In genomic region chr2:26423750-26424149, GRCh38 we compare ENCODE assay signal across 35 cellular contexts. TPM values are rescaled to one million over a fixed set of nuclear protein-coding genes. Genes with fewer than 3 reads are reported as not detected.
"Had no signal": no experiment of that assay in that cellular context is flagged by ENCODE, and none has a peak within 500 bp of the region (broad histone marks: within the 10 kb centered on the region; RNA-seq: fewer than 3 reads in every experiment).

No MANE protein-coding gene starts in this region.

- H3K36me3 Mint-ChIP-seq: activated naive CD4-positive, alpha-beta T cell treated with anti-CD3 and anti-CD28 coated beads, Interleukin-2, amount 50 U/mL, for 72 hours; activated naive CD8-positive, alpha-beta T cell treated with anti-CD3 and anti-CD28 coated beads, Interleukin-2, amount 10 ng/mL, durations not matched to agents 7 days and 5 days had no signal

- DNase-seq: activated CD4-positive, alpha-beta memory T cell treated with anti-CD3 and anti-CD28 coated beads, Interleukin-2, amount 10 ng/mL, durations not matched to agents 7 days and 5 days; activated CD4-positive, alpha-beta T cell treated with anti-CD3 and anti-CD28 coated beads for 4 hours; activated CD4-positive, alpha-beta T cell treated with anti-CD3 and anti-CD28 coated beads, Interleukin-2, amount 10 ng/mL, durations not matched to agents 7 days and 5 days; activated CD4-positive, alpha-beta T cell treated with anti-CD3 and anti-CD28 coated beads, Interleukin-2, amount 50 U/mL, for 4 hours; activated CD4-positive, CD25-positive, alpha-beta regulatory T cell; activated CD4-positive, CD25-positive, alpha-beta regulatory T cell treated with anti-CD3 and anti-CD28 coated beads, Interleukin-2, amount 50 U/mL, for 72 hours; activated effector memory CD4-positive, alpha-beta T cell treated with anti-CD3 and anti-CD28 coated beads, Interleukin-2, amount 50 U/mL, for 16 hours; activated naive CD4-positive, alpha-beta T cell treated with anti-CD3 and anti-CD28 coated beads for 36 hours; activated naive CD8-positive, alpha-beta T cell treated with anti-CD3 and anti-CD28 coated beads, Interleukin-2, amount 10 ng/mL, durations not matched to agents 7 days and 5 days; activated T-cell treated with anti-CD3 and anti-CD28 coated beads, Interleukin-2, amount 50 U/mL, for 1 hour; activated T-cell treated with anti-CD3 and anti-CD28 coated beads, Interleukin-2, amount 50 U/mL, for 48 hours; brain microvascular endothelial cell; caudate nucleus; cortex of kidney; dermis blood vessel endothelial cell; effector CD4-positive, alpha-beta T cell; esophagus squamous epithelium; foreskin melanocyte; heart right ventricle; T-helper 2 cell had no signal

- H3K27ac ChIP-seq: ascending aorta, brain microvascular endothelial cell, epithelial cell of prostate, esophagus squamous epithelium, gastroesophageal sphincter, heart right ventricle, hepatocyte had no signal

- H3K79me2 ChIP-seq: hepatocyte had no signal

- H3K9me3 Mint-ChIP-seq: activated CD4-positive, alpha-beta memory T cell treated with anti-CD3 and anti-CD28 coated beads, Interleukin-2, amount 10 ng/mL, durations not matched to agents 7 days and 5 days; activated CD4-positive, alpha-beta T cell treated with anti-CD3 and anti-CD28 coated beads, Interleukin-2, amount 10 ng/mL, durations not matched to agents 7 days and 5 days; activated naive CD4-positive, alpha-beta T cell treated with anti-CD3 and anti-CD28 coated beads for 36 hours; activated naive CD4-positive, alpha-beta T cell treated with anti-CD3 and anti-CD28 coated beads, Interleukin-2, amount 50 U/mL, for 72 hours; activated naive CD8-positive, alpha-beta T cell treated with anti-CD3 and anti-CD28 coated beads, Interleukin-2, amount 10 ng/mL, durations not matched to agents 7 days and 5 days; activated T-helper 1 cell treated with anti-CD3 and anti-CD28 coated beads, Interleukin-12 subunit alpha, Interleukin-12 subunit beta, Interleukin-2, Interleukin-4 antibody, amounts not matched to agents 30 ng/mL and 10 ng/mL and 1 ng/mL, durations not matched to agents 14 hours and 24 hours and 36 hours; activated T-helper 2 cell treated with anti-CD3 and anti-CD28 coated beads, Interferon-gamma antibody, Interleukin-2, Interleukin-4, amounts not matched to agents 10 μg/mL and 5 μg/mL and 100 μg/mL, durations not matched to agents 14 hours and 24 hours and 36 hours had no signal

- H3K27ac Mint-ChIP-seq: activated CD4-positive, alpha-beta memory T cell treated with anti-CD3 and anti-CD28 coated beads, Interleukin-2, amount 10 ng/mL, durations not matched to agents 7 days and 5 days; activated CD4-positive, alpha-beta T cell treated with anti-CD3 and anti-CD28 coated beads, Interleukin-2, amount 10 ng/mL, durations not matched to agents 7 days and 5 days; activated naive CD4-positive, alpha-beta T cell treated with anti-CD3 and anti-CD28 coated beads for 36 hours; activated naive CD4-positive, alpha-beta T cell treated with anti-CD3 and anti-CD28 coated beads, Interleukin-2, amount 50 U/mL, for 72 hours; activated naive CD8-positive, alpha-beta T cell treated with anti-CD3 and anti-CD28 coated beads, Interleukin-2, amount 10 ng/mL, durations not matched to agents 7 days and 5 days; activated T-helper 1 cell treated with anti-CD3 and anti-CD28 coated beads, Interleukin-12 subunit alpha, Interleukin-12 subunit beta, Interleukin-2, Interleukin-4 antibody, amounts not matched to agents 30 ng/mL and 10 ng/mL and 1 ng/mL, durations not matched to agents 14 hours and 24 hours and 36 hours; activated T-helper 2 cell treated with anti-CD3 and anti-CD28 coated beads, Interferon-gamma antibody, Interleukin-2, Interleukin-4, amounts not matched to agents 10 μg/mL and 5 μg/mL and 100 μg/mL, durations not matched to agents 14 hours and 24 hours and 36 hours had no signal

- H3K36me3 ChIP-seq: ascending aorta, brain microvascular endothelial cell, esophagus squamous epithelium, gastroesophageal sphincter, heart right ventricle had no signal

- H3K27me3 ChIP-seq: ascending aorta, brain microvascular endothelial cell, esophagus squamous epithelium, gastroesophageal sphincter, heart right ventricle, hepatocyte had no signal

- H3K4me1 Mint-ChIP-seq: activated CD4-positive, alpha-beta memory T cell treated with anti-CD3 and anti-CD28 coated beads, Interleukin-2, amount 10 ng/mL, durations not matched to agents 7 days and 5 days; activated CD4-positive, alpha-beta T cell treated with anti-CD3 and anti-CD28 coated beads, Interleukin-2, amount 10 ng/mL, durations not matched to agents 7 days and 5 days had no signal

- FAIRE-seq: colon, endometrium, endothelial cell of umbilical vein had no signal

- H3K4me3 Mint-ChIP-seq: activated CD4-positive, alpha-beta memory T cell treated with anti-CD3 and anti-CD28 coated beads, Interleukin-2, amount 10 ng/mL, durations not matched to agents 7 days and 5 days; activated CD4-positive, alpha-beta T cell treated with anti-CD3 and anti-CD28 coated beads, Interleukin-2, amount 10 ng/mL, durations not matched to agents 7 days and 5 days; activated naive CD4-positive, alpha-beta T cell treated with anti-CD3 and anti-CD28 coated beads for 36 hours; activated naive CD8-positive, alpha-beta T cell treated with anti-CD3 and anti-CD28 coated beads, Interleukin-2, amount 10 ng/mL, durations not matched to agents 7 days and 5 days; activated T-helper 1 cell treated with anti-CD3 and anti-CD28 coated beads, Interleukin-12 subunit alpha, Interleukin-12 subunit beta, Interleukin-2, Interleukin-4 antibody, amounts not matched to agents 30 ng/mL and 10 ng/mL and 1 ng/mL, durations not matched to agents 14 hours and 24 hours and 36 hours had no signal

- H3K9me3 ChIP-seq: ascending aorta, esophagus squamous epithelium, gastroesophageal sphincter, heart right ventricle had no signal

- H3K4me3 ChIP-seq: ascending aorta, esophagus squamous epithelium, gastroesophageal sphincter, heart right ventricle, hepatocyte had no signal

- ATAC-seq: activated naive CD4-positive, alpha-beta T cell treated with anti-CD3 and anti-CD28 coated beads, Interleukin-2, amount 50 U/mL, for 72 hours; gastroesophageal sphincter had no signal

- H3K4me1 ChIP-seq: ascending aorta, esophagus squamous epithelium, gastroesophageal sphincter, heart right ventricle had no signal

- H3K4me2 ChIP-seq: hepatocyte had no signal

- H2AFZ ChIP-seq: hepatocyte had no signal

RNA-seq across cellular contexts. Expression of gene DRC1, which starts 22.0 kb away (rescaled TPM):
- total RNA-seq: activated CD4-positive, alpha-beta memory T cell treated with anti-CD3 and anti-CD28 coated beads, Interleukin-2, amount 10 ng/mL, durations not matched to agents 7 days and 5 days; activated CD4-positive, alpha-beta T cell treated with anti-CD3 and anti-CD28 coated beads, Interleukin-2, amount 10 ng/mL, durations not matched to agents 7 days and 5 days; activated naive CD4-positive, alpha-beta T cell treated with anti-CD3 and anti-CD28 coated beads for 36 hours; activated naive CD4-positive, alpha-beta T cell treated with anti-CD3 and anti-CD28 coated beads, Interleukin-2, amount 50 U/mL, for 72 hours; activated naive CD8-positive, alpha-beta T cell treated with anti-CD3 and anti-CD28 coated beads, Interleukin-2, amount 10 ng/mL, durations not matched to agents 7 days and 5 days; activated T-helper 1 cell treated with anti-CD3 and anti-CD28 coated beads, Interleukin-12 subunit alpha, Interleukin-12 subunit beta, Interleukin-2, Interleukin-4 antibody, amounts not matched to agents 30 ng/mL and 10 ng/mL and 1 ng/mL, durations not matched to agents 14 hours and 24 hours and 36 hours; activated T-helper 2 cell treated with anti-CD3 and anti-CD28 coated beads, Interferon-gamma antibody, Interleukin-2, Interleukin-4, amounts not matched to agents 10 μg/mL and 5 μg/mL and 100 μg/mL, durations not matched to agents 14 hours and 24 hours and 36 hours; ascending aorta; esophagus squamous epithelium; fibroblast of villous mesenchyme; glomerular endothelial cell; hepatocyte; T-helper 1 cell treated with Interleukin-12 subunit alpha and Interleukin-12 subunit beta and Interleukin-4 antibody, amounts not matched to agents 30 ng/mL and 1 ng/mL, for 36 hours had no signal
- polyA plus RNA-seq: endothelial cell of umbilical vein had no signal

RNA-seq across cellular contexts. Expression of gene OTOF, which starts 54.2 kb away (rescaled TPM):
- total RNA-seq: ascending aorta, chondrocyte, fibroblast of lung had no signal
- polyA plus RNA-seq: fibroblast of lung had no signal
